In the genomic region with DNA sequence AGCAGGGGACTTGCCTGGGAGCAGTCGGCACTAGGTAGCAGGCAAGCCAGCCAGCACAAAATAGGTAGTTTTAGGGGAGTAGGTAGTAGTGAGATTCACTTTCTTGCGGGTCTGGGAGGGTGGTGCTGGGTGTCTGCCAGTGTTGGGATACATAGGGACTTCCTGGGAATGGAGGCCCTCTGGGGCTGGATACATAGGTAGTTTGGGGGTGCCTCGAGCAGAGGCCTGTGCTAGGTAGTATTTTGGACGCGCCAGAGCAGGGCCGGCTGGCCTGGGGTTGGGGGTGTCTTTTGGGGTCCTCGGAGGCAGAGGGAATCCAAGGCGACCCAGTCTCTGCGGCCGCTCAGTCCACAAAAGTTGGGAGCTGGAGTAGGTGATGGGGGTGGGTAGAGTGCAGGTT, we compare ENCODE assay signal across 13 cellular contexts. TPM values are rescaled to one million over a fixed set of nuclear protein-coding genes. Genes with fewer than 3 reads are reported as not detected.
DNase-seq lines count a peak whose midpoint lies in the region; ATAC-seq and TF ChIP-seq lines count a peak whose summit lies in the region.
"Had no signal": no experiment of that assay in that cellular context is flagged by ENCODE, and none has a peak within 500 bp of the region (broad histone marks: within the 10 kb centered on the region; RNA-seq: fewer than 3 reads in every experiment).

No MANE protein-coding gene starts in this region.

- TF ChIP-seq CTCF in RWPE2 (IDR thresholded peaks at IDR 0.05; ENCODE audit: poor library complexity, severe bottlenecking) = no peak
- no peak for TF ChIP-seq CTCF in epithelial cell of proximal tubule (conservative IDR thresholded peaks at IDR 0.05; ENCODE audit: low read depth, low read length)
- no peak for TF ChIP-seq CTCF in neural progenitor cell (IDR thresholded peaks at IDR 0.05)

- no peak overlapping the region for H3K9ac ChIP-seq in rectal smooth muscle tissue (ENCODE audit: low read length)
- no peak overlapping the region for H3K9ac ChIP-seq in neural progenitor cell

- H3K9me3 ChIP-seq in RWPE2 (ENCODE audit: severe bottlenecking) = no peaks in the 10 kb centered on the region
- no peaks in the 10 kb centered on the region for H3K9me3 ChIP-seq in neural progenitor cell (ENCODE audit: low read depth)

- peaks cover 79% of the 10 kb centered on the region for H4K20me1 ChIP-seq in neural progenitor cell (ENCODE audit: low read depth)

- H2AFZ ChIP-seq in neural progenitor cell (replicated peaks) = no peak overlapping the region

- H3K27me3 ChIP-seq in RWPE2 (ENCODE audit: insufficient read depth, poor library complexity, severe bottlenecking) = no peaks in the 10 kb centered on the region
- H3K27me3 ChIP-seq in rectal smooth muscle tissue (ENCODE audit: control insufficient read depth, insufficient read depth, low read length) = peaks cover 8% of the 10 kb centered on the region
- peaks cover 100% of the 10 kb centered on the region for H3K27me3 ChIP-seq in neural progenitor cell

- no peak overlapping the region for H3K4me2 ChIP-seq in neural progenitor cell

- H3K4me3 Mint-ChIP-seq in activated CD4-positive, alpha-beta T cell treated with anti-CD3 and anti-CD28 coated beads, Interleukin-2, amount 10 ng/mL, durations not matched to agents 24 days and 14 days = no peak overlapping the region
- H3K4me3 Mint-ChIP-seq in activated CD4-positive, alpha-beta T cell treated with anti-CD3 and anti-CD28 coated beads for 36 hours = no peak overlapping the region
- no peak overlapping the region for H3K4me3 Mint-ChIP-seq in neural progenitor cell

- peak overlapping the region; percentile 75 for H3K27ac Mint-ChIP-seq in activated CD4-positive, alpha-beta T cell treated with anti-CD3 and anti-CD28 coated beads, Interleukin-2, amount 10 ng/mL, durations not matched to agents 24 days and 14 days
- no peak overlapping the region for H3K27ac Mint-ChIP-seq in activated CD4-positive, alpha-beta T cell treated with anti-CD3 and anti-CD28 coated beads for 36 hours
- no peak overlapping the region for H3K27ac Mint-ChIP-seq in neural progenitor cell

- H3F3A ChIP-seq in neural progenitor cell (ENCODE audit: low read depth) = no peaks in the 10 kb centered on the region

- CTCF ChIA-PET in activated CD4-positive, alpha-beta T cell treated with anti-CD3 and anti-CD28 coated beads for 36 hours (lab: Charles Lee) = interaction anchor here (0.6 to 1.5 kb wide), 5 partner anchors 25 to 1262 kb away, joined by 3 to 5 read pairs (median 4); no protein-coding TSS in a partner anchor

- peaks cover 88% of the 10 kb centered on the region for H3K27me3 Mint-ChIP-seq in activated CD4-positive, alpha-beta T cell treated with anti-CD3 and anti-CD28 coated beads, Interleukin-2, amount 10 ng/mL, durations not matched to agents 24 days and 14 days
- peaks cover 82% of the 10 kb centered on the region for H3K27me3 Mint-ChIP-seq in activated CD4-positive, alpha-beta T cell treated with anti-CD3 and anti-CD28 coated beads for 36 hours
- peaks cover 95% of the 10 kb centered on the region for H3K27me3 Mint-ChIP-seq in neural progenitor cell (ENCODE audit: insufficient read depth, low read depth)

- H3K27ac ChIP-seq in RWPE2 (ENCODE audit: poor library complexity, severe bottlenecking) = peak overlapping the region; percentile 62
- H3K27ac ChIP-seq in rectal smooth muscle tissue (ENCODE audit: low read depth, low read length) = no peak overlapping the region
- H3K27ac ChIP-seq in neural progenitor cell = no peak overlapping the region

- H3K36me3 Mint-ChIP-seq in activated CD4-positive, alpha-beta T cell treated with anti-CD3 and anti-CD28 coated beads, Interleukin-2, amount 10 ng/mL, durations not matched to agents 24 days and 14 days (ENCODE audit: low read depth) = peaks cover 5% of the 10 kb centered on the region
- H3K36me3 Mint-ChIP-seq in activated CD4-positive, alpha-beta T cell treated with anti-CD3 and anti-CD28 coated beads for 36 hours (ENCODE audit: low read depth) = no peaks in the 10 kb centered on the region
- H3K36me3 Mint-ChIP-seq in neural progenitor cell = peaks cover 4% of the 10 kb centered on the region

- H3K4me1 ChIP-seq in RWPE2 (ENCODE audit: insufficient read depth, poor library complexity, severe bottlenecking) (peaks cover 5% of the 10 kb centered on the region), rectal smooth muscle tissue (ENCODE audit: control insufficient read depth, insufficient read depth, low read length) (peaks cover 12% of the 10 kb centered on the region), neural progenitor cell (no peaks in the 10 kb centered on the region)

- peaks cover 15% of the 10 kb centered on the region for H3K4me1 Mint-ChIP-seq in activated CD4-positive, alpha-beta T cell treated with anti-CD3 and anti-CD28 coated beads, Interleukin-2, amount 10 ng/mL, durations not matched to agents 24 days and 14 days
- H3K4me1 Mint-ChIP-seq in activated CD4-positive, alpha-beta T cell treated with anti-CD3 and anti-CD28 coated beads for 36 hours = peaks cover 38% of the 10 kb centered on the region
- H3K4me1 Mint-ChIP-seq in neural progenitor cell = peaks cover 10% of the 10 kb centered on the region

- H3K36me3 ChIP-seq in RWPE2 (ENCODE audit: low read depth) = no peaks in the 10 kb centered on the region
- no peaks in the 10 kb centered on the region for H3K36me3 ChIP-seq in rectal smooth muscle tissue (ENCODE audit: control insufficient read depth, insufficient read depth, low read length)
- H3K36me3 ChIP-seq in neural progenitor cell = no peaks in the 10 kb centered on the region

- DNase-seq in activated CD4-positive, alpha-beta T cell treated with anti-CD3 and anti-CD28 coated beads, Interleukin-2, amount 10 ng/mL, durations not matched to agents 24 days and 14 days = no peak
- no peak for DNase-seq in activated CD4-positive, alpha-beta T cell treated with anti-CD3 and anti-CD28 coated beads for 36 hours
- DNase-seq in RWPE2 (ENCODE audit: low spot score) (peak; percentile 42), epithelial cell of proximal tubule (ENCODE audit: low read depth) (no peak), retina (no peak), neural progenitor cell (ENCODE audit: low spot score) (no peak), HUDEP-2 (lab: John Stamatoyannopoulos, UW; ENCODE audit: unreplicated experiment in 76 of 76) (no peak)
- DNase-seq: amniotic stem cell, foreskin melanocyte, KG1, NCI-H187 had no signal

- H3K4me3 ChIP-seq in RWPE2 (ENCODE audit: severe bottlenecking) (no peak overlapping the region), epithelial cell of proximal tubule (ENCODE audit: low read depth, low read length) (peak overlapping the region; percentile 74), rectal smooth muscle tissue (ENCODE audit: low read length) (peak overlapping the region; percentile 26), neural progenitor cell (no peak overlapping the region)

- no peak for ATAC-seq in activated CD4-positive, alpha-beta T cell treated with anti-CD3 and anti-CD28 coated beads for 36 hours
- no peak for ATAC-seq in RWPE2 (ENCODE audit: low read depth)

- peaks cover 6% of the 10 kb centered on the region for H3K9me3 Mint-ChIP-seq in activated CD4-positive, alpha-beta T cell treated with anti-CD3 and anti-CD28 coated beads, Interleukin-2, amount 10 ng/mL, durations not matched to agents 24 days and 14 days
- H3K9me3 Mint-ChIP-seq in activated CD4-positive, alpha-beta T cell treated with anti-CD3 and anti-CD28 coated beads for 36 hours (ENCODE audit: low read depth) = no peaks in the 10 kb centered on the region
- peaks cover 23% of the 10 kb centered on the region for H3K9me3 Mint-ChIP-seq in neural progenitor cell

- no peaks in the 10 kb centered on the region for H3K79me2 ChIP-seq in neural progenitor cell (ENCODE audit: low read depth)

- POLR2A ChIA-PET in activated CD4-positive, alpha-beta T cell treated with anti-CD3 and anti-CD28 coated beads for 36 hours (lab: Charles Lee) = no interaction called here

- intact Hi-C loops in activated CD4-positive, alpha-beta T cell treated with anti-CD3 and anti-CD28 coated beads, Interleukin-2, amount 10 ng/mL, durations not matched to agents 24 days and 14 days (cut with micrococcal nuclease) = no loop called here
- intact Hi-C loops in activated CD4-positive, alpha-beta T cell treated with anti-CD3 and anti-CD28 coated beads for 36 hours (cut with DNase I, micrococcal nuclease) = loop anchor here (2.0 to 5.0 kb wide), 2 partner anchors 14 to 33 kb away; partner anchors contain the start of gene HOXA11 (in 2 of the 2)

RNA-seq across cellular contexts. Expression of gene HOXA3, which starts 2.0 kb away (rescaled TPM):
- total RNA-seq in activated CD4-positive, alpha-beta T cell treated with anti-CD3 and anti-CD28 coated beads, Interleukin-2, amount 10 ng/mL, durations not matched to agents 24 days and 14 days = not detected in 2 replicates
- not detected for total RNA-seq in activated CD4-positive, alpha-beta T cell treated with anti-CD3 and anti-CD28 coated beads for 36 hours
- 14.4 and 33.2 TPM in 2 replicates for total RNA-seq in epithelial cell of proximal tubule
- total RNA-seq in neural progenitor cell (ENCODE audit: low replicate concordance) = not detected in 2 replicates

RNA-seq across cellular contexts. Expression of gene HOXA7, which starts 2.1 kb away (rescaled TPM):
- total RNA-seq in activated CD4-positive, alpha-beta T cell treated with anti-CD3 and anti-CD28 coated beads, Interleukin-2, amount 10 ng/mL, durations not matched to agents 24 days and 14 days = not detected in 2 replicates
- not detected for total RNA-seq in activated CD4-positive, alpha-beta T cell treated with anti-CD3 and anti-CD28 coated beads for 36 hours
- total RNA-seq in epithelial cell of proximal tubule = 21.4 and 27.9 TPM in 2 replicates
- total RNA-seq in neural progenitor cell (ENCODE audit: low replicate concordance) = not detected in 2 replicates
- total RNA-seq: A172 had no signal

RNA-seq across cellular contexts. Expression of gene HOXA6, which starts 6.8 kb away (rescaled TPM):
- total RNA-seq in activated CD4-positive, alpha-beta T cell treated with anti-CD3 and anti-CD28 coated beads, Interleukin-2, amount 10 ng/mL, durations not matched to agents 24 days and 14 days = not detected in 2 replicates
- total RNA-seq in activated CD4-positive, alpha-beta T cell treated with anti-CD3 and anti-CD28 coated beads for 36 hours = not detected
- total RNA-seq in epithelial cell of proximal tubule (5.7 and 11.8 TPM in 2 replicates), neural progenitor cell (ENCODE audit: low replicate concordance) (not detected in 2 replicates)
- total RNA-seq: A172 had no signal

RNA-seq across cellular contexts. Expression of gene HOXA5, which starts 10.9 kb away (rescaled TPM):
- total RNA-seq in activated CD4-positive, alpha-beta T cell treated with anti-CD3 and anti-CD28 coated beads, Interleukin-2, amount 10 ng/mL, durations not matched to agents 24 days and 14 days = not detected in 2 replicates
- total RNA-seq in activated CD4-positive, alpha-beta T cell treated with anti-CD3 and anti-CD28 coated beads for 36 hours = not detected
- total RNA-seq in epithelial cell of proximal tubule (20.1 and 47.6 TPM in 2 replicates), neural progenitor cell (ENCODE audit: low replicate concordance) (not detected in 2 replicates)

RNA-seq across cellular contexts. Expression of gene HOXA9, which starts 11.0 kb away (rescaled TPM):
- not detected in 2 replicates for total RNA-seq in activated CD4-positive, alpha-beta T cell treated with anti-CD3 and anti-CD28 coated beads, Interleukin-2, amount 10 ng/mL, durations not matched to agents 24 days and 14 days
- not detected for total RNA-seq in activated CD4-positive, alpha-beta T cell treated with anti-CD3 and anti-CD28 coated beads for 36 hours
- total RNA-seq in epithelial cell of proximal tubule (82.4 and 104 TPM in 2 replicates), neural progenitor cell (ENCODE audit: low replicate concordance) (not detected in 2 replicates)

Comparison
In these comparisons a context has a peak if more than half of its experiments do, and no peak if none do; other contexts are left out.
1. H3K4me3 ChIP-seq: peak in epithelial cell of proximal tubule (single experiment) and rectal smooth muscle tissue (single experiment); none in RWPE2 (single experiment) and neural progenitor cell (single experiment).
2. RNA of gene HOXA3, which starts 2.0 kb away (total RNA-seq): 14.4 to 33.2 TPM in epithelial cell of proximal tubule; not detected in activated CD4-positive, alpha-beta T cell treated with anti-CD3 and anti-CD28 coated beads, Interleukin-2, amount 10 ng/mL, durations not matched to agents 24 days and 14 days, not detected in activated CD4-positive, alpha-beta T cell treated with anti-CD3 and anti-CD28 coated beads for 36 hours and not detected in neural progenitor cell; every median in the first group is over 10 times any median in the second.
3. RNA of gene HOXA7, which starts 2.1 kb away (total RNA-seq): 21.4 to 27.9 TPM in epithelial cell of proximal tubule; not detected in activated CD4-positive, alpha-beta T cell treated with anti-CD3 and anti-CD28 coated beads, Interleukin-2, amount 10 ng/mL, durations not matched to agents 24 days and 14 days, not detected in activated CD4-positive, alpha-beta T cell treated with anti-CD3 and anti-CD28 coated beads for 36 hours and not detected in neural progenitor cell; every median in the first group is over 10 times any median in the second.